Comparison of ENCODE assay signal across 18 cellular contexts in genomic region chr16:85285681-85286065, GRCh38.
DNase-seq lines count a peak whose midpoint lies in the region; ATAC-seq and TF ChIP-seq lines count a peak whose summit lies in the region.
"Had no signal": no experiment of that assay in that cellular context is flagged by ENCODE, and none has a peak within 500 bp of the region (broad histone marks: within the 10 kb centered on the region; RNA-seq: fewer than 3 reads in every experiment).

No MANE protein-coding gene starts in this region.

- H3K4me2 ChIP-seq in fibroblast of lung (ENCODE audit: extremely low read depth, insufficient read depth, low read length): peak overlapping the region; percentile 81

- H3K27ac Mint-ChIP-seq in endothelial cell (ENCODE audit: unreplicated experiment): no peak overlapping the region
- H3K27ac Mint-ChIP-seq: activated T-helper 1 cell treated with anti-CD3 and anti-CD28 coated beads, Interleukin-12 subunit alpha, Interleukin-12 subunit beta, Interleukin-2, Interleukin-4 antibody, amounts not matched to agents 30 ng/mL and 10 ng/mL and 1 ng/mL, durations not matched to agents 14 hours and 24 hours and 36 hours had no signal

- no peaks in the 10 kb centered on the region for H4K20me1 ChIP-seq in fibroblast of lung (ENCODE audit: control insufficient read depth, extremely low read depth, insufficient read depth, low read length)

- TF ChIP-seq CTCF in fibroblast of lung (conservative IDR thresholded peaks at IDR 0.05 in 1 of 2, IDR thresholded peaks at IDR 0.05 in 1 of 2; ENCODE audit: low read depth in 1 of 2, low read length in 2 of 2) (no peak), sigmoid colon (IDR thresholded peaks at IDR 0.05) (no peak), endothelial cell (IDR thresholded peaks at IDR 0.05; ENCODE audit: unreplicated experiment) (no peak)

- no peak for ATAC-seq in right cardiac atrium
- ATAC-seq: K562 had no signal

- H3K9ac ChIP-seq in fibroblast of lung (ENCODE audit: insufficient read depth, low read length): no peak overlapping the region

- H3K9me3 ChIP-seq in right cardiac atrium (ENCODE audit: control insufficient read depth, low read length): no peaks in the 10 kb centered on the region
- H3K9me3 ChIP-seq in fibroblast of lung (ENCODE audit: control insufficient read depth, insufficient read depth, low read depth, low read length): no peaks in the 10 kb centered on the region
- no peaks in the 10 kb centered on the region for H3K9me3 ChIP-seq in sigmoid colon
- H3K9me3 ChIP-seq: Caco-2 had no signal

- TF ChIP-seq EP300 in sigmoid colon (IDR thresholded peaks at IDR 0.05): no peak

- 77% methylated on average over 7 of the region's 7 CpGs for WGBS in right cardiac atrium
- WGBS in sigmoid colon, 2 donors: 77 to 84% methylated on average over 7 of the region's 7 CpGs

- no peak overlapping the region for H3K4me3 ChIP-seq in right cardiac atrium (ENCODE audit: low read length)
- H3K4me3 ChIP-seq in fibroblast of lung (replicated peaks in 1 of 4; ENCODE audit: control extremely low read depth in 1 of 4, insufficient read depth in 1 of 4, low read depth in 3 of 4, low read length in 4 of 4): no peak overlapping the region
- H3K4me3 ChIP-seq in sigmoid colon: no peak overlapping the region
- H3K4me3 ChIP-seq: K562 had no signal

- H3K27ac ChIP-seq in right cardiac atrium (ENCODE audit: low read length) (peak overlapping the region; percentile 57), fibroblast of lung (ENCODE audit: insufficient read depth, low read length) (no peak overlapping the region), sigmoid colon (peak overlapping the region in 3 of 4 donors; percentile 48 to 60 (median 52))

- H3K36me3 Mint-ChIP-seq in endothelial cell (ENCODE audit: low read depth, unreplicated experiment): no peaks in the 10 kb centered on the region

- no peak overlapping the region for H2AFZ ChIP-seq in fibroblast of lung (ENCODE audit: low read length)

- H3K79me2 ChIP-seq in fibroblast of lung (ENCODE audit: control insufficient read depth, insufficient read depth, low read length): no peaks in the 10 kb centered on the region

- intact Hi-C loops in right cardiac atrium (cut with DNase I): no loop called here
- intact Hi-C loops in cardiac septum (cut with DNase I): no loop called here
- intact Hi-C loops in sigmoid colon (cut with DNase I): no loop called here

- H3K27me3 ChIP-seq in right cardiac atrium (ENCODE audit: control insufficient read depth, insufficient read depth) (no peaks in the 10 kb centered on the region), fibroblast of lung (ENCODE audit: control insufficient read depth, insufficient read depth, low read length) (no peaks in the 10 kb centered on the region), sigmoid colon (no peaks in the 10 kb centered on the region)

- no peaks in the 10 kb centered on the region for H3K36me3 ChIP-seq in fibroblast of lung (ENCODE audit: control insufficient read depth, insufficient read depth, low read length)
- no peaks in the 10 kb centered on the region for H3K36me3 ChIP-seq in sigmoid colon

- peaks cover 4% of the 10 kb centered on the region for H3K4me1 ChIP-seq in right cardiac atrium (ENCODE audit: control insufficient read depth, insufficient read depth, low read length)
- peaks cover 14% of the 10 kb centered on the region for H3K4me1 ChIP-seq in fibroblast of lung (ENCODE audit: control insufficient read depth, extremely low read depth, insufficient read depth, low read length)
- H3K4me1 ChIP-seq in sigmoid colon: peaks cover 0 to 11% (median 6%) of the 10 kb centered on the region in 4 donors
- H3K4me1 ChIP-seq: Caco-2 had no signal

- peaks cover 9% of the 10 kb centered on the region for H3K27me3 Mint-ChIP-seq in endothelial cell (ENCODE audit: unreplicated experiment)

- H3K4me1 Mint-ChIP-seq in endothelial cell (ENCODE audit: unreplicated experiment): no peaks in the 10 kb centered on the region

- DNase-seq in right cardiac atrium (no peak), cardiac septum (ENCODE audit: low spot score) (no peak), fibroblast of lung (ENCODE audit: low read depth in 2 of 2) (peak; percentile 12 to 25), sigmoid colon (no peak), AG20443 (ENCODE audit: low spot score) (no peak), endothelial cell (ENCODE audit: low spot score) (no peak), NCI-H2196 treated with DMSO at 0.1 percent for 48 hours (lab: John Stamatoyannopoulos, UW; ENCODE audit: unreplicated experiment) (no peak), iPS-NIHi11 (ENCODE audit: low spot score) (no peak)
- DNase-seq: activated CD8-positive, alpha-beta memory T cell treated with anti-CD3 and anti-CD28 coated beads for 24 hours; Caco-2; GDM1; mesendoderm; NCI-H774; RPMI8226; stimulated activated CD4-positive, alpha-beta T cell treated with anti-CD3 and anti-CD28 coated beads, Interleukin-4, amount 100 ng/mL, for 4 hours had no signal

- no peaks in the 10 kb centered on the region for H3K9me3 Mint-ChIP-seq in endothelial cell (ENCODE audit: unreplicated experiment)
- H3K9me3 Mint-ChIP-seq: activated T-helper 1 cell treated with anti-CD3 and anti-CD28 coated beads, Interleukin-12 subunit alpha, Interleukin-12 subunit beta, Interleukin-2, Interleukin-4 antibody, amounts not matched to agents 30 ng/mL and 10 ng/mL and 1 ng/mL, durations not matched to agents 14 hours and 24 hours and 36 hours; neural crest cell had no signal

- no peak for TF ChIP-seq POLR2A in sigmoid colon (IDR thresholded peaks at IDR 0.05)

- no peak overlapping the region for H3K4me3 Mint-ChIP-seq in endothelial cell (ENCODE audit: unreplicated experiment)
- H3K4me3 Mint-ChIP-seq: activated T-helper 1 cell treated with anti-CD3 and anti-CD28 coated beads, Interleukin-12 subunit alpha, Interleukin-12 subunit beta, Interleukin-2, Interleukin-4 antibody, amounts not matched to agents 30 ng/mL and 10 ng/mL and 1 ng/mL, durations not matched to agents 14 hours and 24 hours and 36 hours had no signal

Comparison
In these comparisons a context has a peak if more than half of its experiments do, and no peak if none do; other contexts are left out.
1. DNase-seq: peak in fibroblast of lung (2 of 2); none in right cardiac atrium (0 of 3), cardiac septum (single experiment), sigmoid colon (single experiment), AG20443 (single experiment), endothelial cell (single experiment), NCI-H2196 treated with DMSO at 0.1 percent for 48 hours (single experiment) and iPS-NIHi11 (single experiment).